ENCODE assay signal across 28 cellular contexts in the genomic region with DNA sequence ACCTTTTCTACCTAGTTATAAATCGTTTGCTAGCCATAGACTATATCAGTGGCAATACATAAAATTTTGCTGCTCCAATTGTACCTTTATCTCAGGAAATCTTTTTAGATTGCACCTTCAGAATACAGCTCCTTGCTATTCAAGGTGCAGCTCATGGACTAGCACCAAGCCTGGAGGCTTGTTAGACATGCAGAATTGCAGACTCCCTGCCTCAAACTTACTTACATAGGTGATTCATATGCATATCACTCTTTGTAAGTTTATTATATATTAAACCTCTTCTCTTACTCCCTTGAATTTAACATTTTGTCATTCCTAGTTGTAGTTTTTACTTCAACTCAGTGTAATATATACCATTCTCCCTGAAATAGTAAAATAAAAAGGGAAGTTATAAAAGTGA.
"Had no signal": no experiment of that assay in that cellular context is flagged by ENCODE, and none has a peak within 500 bp of the region (broad histone marks: within the 10 kb centered on the region; RNA-seq: fewer than 3 reads in every experiment).

No MANE protein-coding gene starts in this region.

- H3K4me3 ChIP-seq: left lung, lung, mucosa of descending colon, ovary, right atrium auricular region, right lobe of liver, smooth muscle cell, testis, thyroid gland, transverse colon, upper lobe of left lung, vagina had no signal

- H3K27me3 ChIP-seq: left lung, ovary, right atrium auricular region, right lobe of liver, testis, thyroid gland, transverse colon, upper lobe of left lung, vagina had no signal

- DNase-seq: hypothalamus; immature natural killer cell; islet precursor cell; kidney glomerular epithelial cell; left colon; left lung; midbrain; mucosa of descending colon; naive thymus-derived CD4-positive, alpha-beta T cell; ovary; right lobe of liver; stimulated activated CD4-positive, alpha-beta T cell treated with anti-CD3 and anti-CD28 coated beads, Interleukin-1b, Interleukin-23, amount 100 ng/mL, for 48 hours; stimulated activated CD4-positive, alpha-beta T cell treated with anti-CD3 and anti-CD28 coated beads, Interleukin-2, amount 100 ng/mL, for 48 hours; stimulated activated CD4-positive, alpha-beta T cell treated with anti-CD3 and anti-CD28 coated beads, Interleukin-4, amount 100 ng/mL, for 4 hours; stimulated activated CD8-positive, alpha-beta memory T cell treated with anti-CD3 and anti-CD28 coated beads, Interleukin-4, amount 100 ng/mL, for 48 hours; stimulated activated naive CD4-positive, alpha-beta T cell treated with Interleukin-2 at 50 U/mL for 16 hours; stimulated activated naive CD8-positive, alpha-beta T cell treated with anti-CD3 and anti-CD28 coated beads, Interleukin-15, amount 100 ng/mL, for 72 hours; substantia nigra; testis; thyroid gland; transverse colon; upper lobe of left lung had no signal

- H3K4me1 ChIP-seq: left lung, right atrium auricular region, right lobe of liver, testis, thyroid gland, upper lobe of left lung, vagina had no signal

- H3K27ac ChIP-seq: left lung, ovary, right atrium auricular region, right lobe of liver, testis, thyroid gland, transverse colon, upper lobe of left lung, vagina had no signal

- ATAC-seq: left colon; left lung; mucosa of descending colon; naive thymus-derived CD4-positive, alpha-beta T cell; natural killer cell treated with Interleukin-12 subunit alpha and Interleukin-12 subunit beta and Interleukin-15 and Interleukin-18, amount 100 ng/mL, for 72 hours; right lobe of liver; stimulated activated memory B cell treated with anti-CD40 and anti-IgM and Interleukin-4, amounts not matched to agents 10 μg/mL and 1 μg/mL and 100 μg/mL, for 72 hours; stimulated activated naive CD8-positive, alpha-beta T cell treated with anti-CD3 and anti-CD28 coated beads, Interleukin-15, amount 100 ng/mL, for 72 hours had no signal

- H3K36me3 ChIP-seq: left lung, ovary, right atrium auricular region, right lobe of liver, thyroid gland, transverse colon, upper lobe of left lung, vagina had no signal

- H3K9me3 ChIP-seq: left lung, mucosa of descending colon, ovary, right atrium auricular region, right lobe of liver, testis, thyroid gland, transverse colon, upper lobe of left lung, vagina had no signal
